20 cellular contexts compared by ENCODE assay signal in genomic region chr16:72789465-72789864, GRCh38.
DNase-seq lines count a peak whose midpoint lies in the region; ATAC-seq, FAIRE-seq and TF ChIP-seq lines count a peak whose summit lies in the region.
"Had no signal": no experiment of that assay in that cellular context is flagged by ENCODE, and none has a peak within 500 bp of the region (broad histone marks: within the 10 kb centered on the region; RNA-seq: fewer than 3 reads in every experiment).

No MANE protein-coding gene starts in this region.

- POLR2A ChIA-PET in CD4-positive, alpha-beta T cell (lab: Charles Lee): interaction anchor here (0.6 kb wide), 1 partner anchor 119 kb away, joined by 5 read pairs; no protein-coding TSS in a partner anchor

- H3K4me3 Mint-ChIP-seq in CD4-positive, alpha-beta T cell: peak overlapping the region; percentile 35
- peak overlapping the region; percentile 31 for H3K4me3 Mint-ChIP-seq in neural crest cell
- H3K4me3 Mint-ChIP-seq: GM23338 had no signal

- no peaks in the 10 kb centered on the region for H3K9me3 Mint-ChIP-seq in CD4-positive, alpha-beta T cell
- H3K9me3 Mint-ChIP-seq in neural crest cell: no peaks in the 10 kb centered on the region
- H3K9me3 Mint-ChIP-seq: CD8-positive, alpha-beta T cell; GM23338 had no signal

- H3K27me3 Mint-ChIP-seq in CD4-positive, alpha-beta T cell: peaks cover 43% of the 10 kb centered on the region
- H3K27me3 Mint-ChIP-seq in neural crest cell (ENCODE audit: low read depth): peaks cover 2% of the 10 kb centered on the region

- H3K27me3 ChIP-seq in CD4-positive, alpha-beta T cell (ENCODE audit: control insufficient read depth, insufficient read depth, low read length): peaks cover 16% of the 10 kb centered on the region
- no peaks in the 10 kb centered on the region for H3K27me3 ChIP-seq in ascending aorta
- H3K27me3 ChIP-seq in tibial artery: no peaks in the 10 kb centered on the region
- H3K27me3 ChIP-seq: BE2C, SJSA1 had no signal

- no peaks in the 10 kb centered on the region for H3K9me3 ChIP-seq in CD4-positive, alpha-beta T cell (ENCODE audit: control insufficient read depth, low read length)
- no peaks in the 10 kb centered on the region for H3K9me3 ChIP-seq in ascending aorta
- H3K9me3 ChIP-seq in tibial artery: no peaks in the 10 kb centered on the region
- H3K9me3 ChIP-seq: BE2C, SJSA1 had no signal

- peaks cover 5 to 12% of the 10 kb centered on the region in 2 donors for H3K4me1 ChIP-seq in ascending aorta
- H3K4me1 ChIP-seq in tibial artery: peaks cover 0 to 33% (median 21%) of the 10 kb centered on the region in 4 donors
- H3K4me1 ChIP-seq: BE2C had no signal

- intact Hi-C loops in CD4-positive, alpha-beta T cell (cut with DNase I, micrococcal nuclease): loop anchor here in 1 of 2 experiments (10.0 kb wide), 1 partner anchor 125 kb away; no protein-coding TSS in a partner anchor
- intact Hi-C loops in ascending aorta (cut with DNase I): loop anchor here (5.0 to 10.0 kb wide), 3 partner anchors 55 to 263 kb away; no protein-coding TSS in a partner anchor
- intact Hi-C loops in tibial artery (cut with DNase I; ENCODE audit: low total_unique reads): loop anchor here (10.0 kb wide), 1 partner anchor 275 kb away; no protein-coding TSS in a partner anchor

- no peak for DNase-seq in CD4-positive, alpha-beta T cell
- no peak for DNase-seq in ascending aorta (ENCODE audit: low spot score in 2 of 2)
- DNase-seq in neural crest cell (ENCODE audit: low read depth, low spot score): no peak
- no peak for DNase-seq in tibial artery
- no peak for DNase-seq in GF-D8 (lab: John Stamatoyannopoulos, UW)
- no peak for DNase-seq in HTR-8/SVneo (ENCODE audit: insufficient read length, low spot score)
- DNase-seq: BE2C; CD8-positive, alpha-beta T cell; DMS153; HCEC 1CT; Karpas-422; NCI-H1417 treated with DMSO at 0.1 percent for 48 hours; NCI-H187; NCI-H446; NCI-H526 had no signal

- no peak overlapping the region for H3K27ac ChIP-seq in CD4-positive, alpha-beta T cell (ENCODE audit: low read depth, low read length)
- H3K27ac ChIP-seq in ascending aorta (peak overlapping the region; percentile 77 to 87), tibial artery (peak overlapping the region; percentile 96 to 98)
- H3K27ac ChIP-seq: SJSA1 had no signal

- H3K36me3 Mint-ChIP-seq in CD4-positive, alpha-beta T cell (ENCODE audit: low read depth): no peaks in the 10 kb centered on the region
- peaks cover 37% of the 10 kb centered on the region for H3K36me3 Mint-ChIP-seq in neural crest cell (ENCODE audit: low read depth)

- no peak for TF ChIP-seq CTCF in CD4-positive, alpha-beta T cell (IDR thresholded peaks at IDR 0.05)
- TF ChIP-seq CTCF in ascending aorta (IDR thresholded peaks at IDR 0.05) (no peak), neural crest cell (conservative IDR thresholded peaks at IDR 0.05) (no peak), tibial artery (IDR thresholded peaks at IDR 0.05) (no peak)

- FAIRE-seq in HTR-8/SVneo (lab: Jason Lieb, UNC): no peak
- FAIRE-seq: GM18507 had no signal

- peaks cover 33 to 48% of the 10 kb centered on the region in 2 donors for H3K36me3 ChIP-seq in ascending aorta
- H3K36me3 ChIP-seq in tibial artery: peaks cover 36 to 48% (median 42%) of the 10 kb centered on the region in 3 donors

- CTCF ChIA-PET in CD4-positive, alpha-beta T cell (lab: Charles Lee): no interaction called here

- H3K4me1 Mint-ChIP-seq in CD4-positive, alpha-beta T cell (ENCODE audit: low read depth): peaks cover 13% of the 10 kb centered on the region
- H3K4me1 Mint-ChIP-seq in neural crest cell: peaks cover 48% of the 10 kb centered on the region

- H3K4me3 ChIP-seq in ascending aorta (no peak overlapping the region), tibial artery (no peak overlapping the region)
- H3K4me3 ChIP-seq: GM23338, SJSA1 had no signal

- ATAC-seq in CD4-positive, alpha-beta T cell (ENCODE audit: poor library complexity): no peak
- no peak for ATAC-seq in HG03095 (IDR thresholded peaks at IDR 0.05; ENCODE audit: unreplicated experiment)
- ATAC-seq: CD8-positive, alpha-beta T cell; GM23338; Right ventricle myocardium inferior had no signal

- H3K27ac Mint-ChIP-seq in CD4-positive, alpha-beta T cell: no peak overlapping the region
- H3K27ac Mint-ChIP-seq in neural crest cell (ENCODE audit: unreplicated experiment): no peak overlapping the region
- H3K27ac Mint-ChIP-seq: CD8-positive, alpha-beta T cell; GM23338 had no signal
